In genomic region chr22:19057999-19058491, GRCh38 we compare ENCODE assay signal across 21 cellular contexts.
DNase-seq lines count a peak whose midpoint lies in the region; ATAC-seq and TF ChIP-seq lines count a peak whose summit lies in the region.
"Had no signal": no experiment of that assay in that cellular context is flagged by ENCODE, and none has a peak within 500 bp of the region (broad histone marks: within the 10 kb centered on the region; RNA-seq: fewer than 3 reads in every experiment).

No MANE protein-coding gene starts in this region.

- in situ Hi-C loops in mammary epithelial cell (cut with MboI; ENCODE audit: low sequenced_read_pairs in 2 of 2): no loop called here

- H3K36me3 ChIP-seq in mammary epithelial cell (ENCODE audit: insufficient read depth, low read length): peaks cover 4% of the 10 kb centered on the region
- H3K36me3 ChIP-seq in upper lobe of right lung: peaks cover 99% of the 10 kb centered on the region

- 92% methylated on average over 4 of the region's 4 CpGs for whole genome bisulfite sequencing in mammary epithelial cell (ENCODE audit: low coverage, missing lambda C conversion rate)

- H3K27me3 ChIP-seq in mammary epithelial cell (ENCODE audit: insufficient read depth, low read length) (no peaks in the 10 kb centered on the region), upper lobe of right lung (no peaks in the 10 kb centered on the region)
- H3K27me3 ChIP-seq: heart left ventricle, right atrium auricular region had no signal

- peak overlapping the region; percentile 63 for H3K27ac Mint-ChIP-seq in MCF 10A (ENCODE audit: low read depth, unreplicated experiment)
- H3K27ac Mint-ChIP-seq in activated naive CD8-positive, alpha-beta T cell treated with anti-CD3 and anti-CD28 coated beads for 36 hours: peak overlapping the region; percentile 36
- H3K27ac Mint-ChIP-seq: activated CD4-positive, alpha-beta T cell treated with anti-CD3 and anti-CD28 coated beads, Interleukin-2, amount 10 ng/mL, durations not matched to agents 7 days and 5 days had no signal

- H2AFZ ChIP-seq in mammary epithelial cell (ENCODE audit: low read depth, low read length): no peak overlapping the region

- intact Hi-C loops in MCF 10A (cut with micrococcal nuclease) (no loop called here), mammary epithelial cell (cut with micrococcal nuclease) (no loop called here), upper lobe of right lung (cut with DNase I) (no loop called here)

- POLR2A ChIA-PET in MCF 10A (lab: Yijun Ruan, JAX): interaction anchor here (0.6 kb wide), 2 partner anchors 16 to 1030 kb away, joined by 3 read pairs; no protein-coding TSS in a partner anchor

- ATAC-seq in upper lobe of right lung (no peak), esophagus mucosa (no peak)
- ATAC-seq: heart left ventricle had no signal

- no peaks in the 10 kb centered on the region for H3K27me3 Mint-ChIP-seq in MCF 10A (ENCODE audit: insufficient read depth, unreplicated experiment)
- no peaks in the 10 kb centered on the region for H3K27me3 Mint-ChIP-seq in activated naive CD8-positive, alpha-beta T cell treated with anti-CD3 and anti-CD28 coated beads for 36 hours
- H3K27me3 Mint-ChIP-seq: activated CD4-positive, alpha-beta T cell treated with anti-CD3 and anti-CD28 coated beads, Interleukin-2, amount 10 ng/mL, durations not matched to agents 7 days and 5 days had no signal

- H3K4me1 Mint-ChIP-seq in MCF 10A (ENCODE audit: insufficient read depth, unreplicated experiment): peaks cover 6% of the 10 kb centered on the region
- peaks cover 3% of the 10 kb centered on the region for H3K4me1 Mint-ChIP-seq in activated naive CD8-positive, alpha-beta T cell treated with anti-CD3 and anti-CD28 coated beads for 36 hours
- H3K4me1 Mint-ChIP-seq: activated CD4-positive, alpha-beta T cell treated with anti-CD3 and anti-CD28 coated beads, Interleukin-2, amount 10 ng/mL, durations not matched to agents 7 days and 5 days had no signal

- H3K4me1 ChIP-seq in mammary epithelial cell (ENCODE audit: insufficient read depth, low read length) (peaks cover 10% of the 10 kb centered on the region), upper lobe of right lung (no peaks in the 10 kb centered on the region)
- H3K4me1 ChIP-seq: right atrium auricular region had no signal

- no peaks in the 10 kb centered on the region for H3K9me3 ChIP-seq in mammary epithelial cell (replicated peaks; ENCODE audit: insufficient read depth, low read length)
- H3K9me3 ChIP-seq in upper lobe of right lung: no peaks in the 10 kb centered on the region
- H3K9me3 ChIP-seq: heart left ventricle, right atrium auricular region, thoracic aorta had no signal

- CTCF ChIA-PET in MCF 10A (lab: Yijun Ruan, JAX) (interaction anchor here (0.9 kb wide), 1 partner anchor 9 kb away, joined by 4 read pairs; no protein-coding TSS in a partner anchor), mammary epithelial cell (lab: Charles Lee; ENCODE audit: low non-redundant PET) (no interaction called here)

- no TSS peak for BruUV-seq in MCF 10A (replicated peaks; lab: Mats Ljungman, UMichigan)
- BruUV-seq in mammary epithelial cell (replicated peaks; lab: Mats Ljungman, UMichigan): no TSS peak

- no peak overlapping the region for H3K9ac ChIP-seq in mammary epithelial cell (ENCODE audit: insufficient read depth, low read length)

- H3K79me2 ChIP-seq in mammary epithelial cell (ENCODE audit: insufficient read depth, low read length): peaks cover 5% of the 10 kb centered on the region

- no peak overlapping the region for H3K4me3 Mint-ChIP-seq in MCF 10A (ENCODE audit: unreplicated experiment)
- H3K4me3 Mint-ChIP-seq in activated naive CD8-positive, alpha-beta T cell treated with anti-CD3 and anti-CD28 coated beads for 36 hours: no peak overlapping the region
- H3K4me3 Mint-ChIP-seq: activated CD4-positive, alpha-beta T cell treated with anti-CD3 and anti-CD28 coated beads, Interleukin-2, amount 10 ng/mL, durations not matched to agents 7 days and 5 days; HFFc6; immature natural killer cell had no signal

- H3K4me3 ChIP-seq in mammary epithelial cell (replicated peaks in 1 of 3; ENCODE audit: insufficient read depth in 1 of 3, low read depth in 2 of 3, low read length in 3 of 3) (no peak overlapping the region), upper lobe of right lung (no peak overlapping the region)
- H3K4me3 ChIP-seq: heart left ventricle, right atrium auricular region, thoracic aorta had no signal

- H4K20me1 ChIP-seq in mammary epithelial cell (ENCODE audit: insufficient read depth, low read length): no peaks in the 10 kb centered on the region

- no peaks in the 10 kb centered on the region for H3K9me3 Mint-ChIP-seq in MCF 10A (ENCODE audit: unreplicated experiment)
- no peaks in the 10 kb centered on the region for H3K9me3 Mint-ChIP-seq in activated naive CD8-positive, alpha-beta T cell treated with anti-CD3 and anti-CD28 coated beads for 36 hours
- H3K9me3 Mint-ChIP-seq: activated CD4-positive, alpha-beta T cell treated with anti-CD3 and anti-CD28 coated beads, Interleukin-2, amount 10 ng/mL, durations not matched to agents 7 days and 5 days; HFFc6; immature natural killer cell had no signal

- no peak overlapping the region for H3K4me2 ChIP-seq in mammary epithelial cell (ENCODE audit: insufficient read depth, low read depth, low read length)

- dilution Hi-C loops in mammary epithelial cell (cut with HindIII; ENCODE audit: low sequenced_read_pairs): no loop called here

- H3K27ac ChIP-seq in mammary epithelial cell (ENCODE audit: insufficient read depth, low read depth, low read length) (no peak overlapping the region), upper lobe of right lung (no peak overlapping the region)
- H3K27ac ChIP-seq: C4-2B, heart left ventricle, right atrium auricular region, thoracic aorta had no signal

- H3K36me3 Mint-ChIP-seq in MCF 10A (ENCODE audit: insufficient read depth, unreplicated experiment): peaks cover 59% of the 10 kb centered on the region
- peaks cover 6% of the 10 kb centered on the region for H3K36me3 Mint-ChIP-seq in activated naive CD8-positive, alpha-beta T cell treated with anti-CD3 and anti-CD28 coated beads for 36 hours

- DNase-seq in MCF 10A (ENCODE audit: unreplicated experiment): no peak
- DNase-seq in mammary epithelial cell: no peak
- no peak for DNase-seq in activated naive CD8-positive, alpha-beta T cell treated with anti-CD3 and anti-CD28 coated beads for 36 hours
- DNase-seq in mesenteric fat pad (ENCODE audit: low spot score): peak; percentile 73
- peak; percentile 39 for DNase-seq in upper lobe of right lung
- no peak for DNase-seq in stimulated activated CD4-positive, alpha-beta T cell treated with anti-CD3 and anti-CD28 coated beads, Interleukin-4, amount 100 ng/mL, for 1 hour
- DNase-seq in DMS79 (lab: John Stamatoyannopoulos, UW): no peak
- DNase-seq: activated CD4-positive, alpha-beta T cell treated with anti-CD3 and anti-CD28 coated beads, Interleukin-2, amount 10 ng/mL, durations not matched to agents 7 days and 5 days; activated T-cell treated with anti-CD3 and anti-CD28 coated beads, Interleukin-2, amount 50 U/mL, for 1 hour; DMS 273 treated with DMSO at 0.1 percent for 48 hours; HFFc6; immature natural killer cell; IMR-90; NCI-H1417 treated with DMSO at 0.1 percent for 48 hours; NCI-H2171; SHP77 had no signal

- TF ChIP-seq CTCF in MCF 10A (IDR thresholded peaks at IDR 0.05; ENCODE audit: unreplicated experiment): no peak
- TF ChIP-seq CTCF in mammary epithelial cell (conservative IDR thresholded peaks at IDR 0.05 in 1 of 2, IDR thresholded peaks at IDR 0.05 in 1 of 2; ENCODE audit: extremely low read depth in 1 of 2, insufficient read depth in 1 of 2, low read depth in 1 of 2, low read length in 2 of 2): no peak
- TF ChIP-seq CTCF in upper lobe of right lung (IDR thresholded peaks at IDR 0.05): no peak

Comparison
In these comparisons a context has a peak if more than half of its experiments do, and no peak if none do; other contexts are left out.
1. DNase-seq: peak in mesenteric fat pad (single experiment) and upper lobe of right lung (single experiment); none in MCF 10A (single experiment), mammary epithelial cell (single experiment), activated naive CD8-positive, alpha-beta T cell treated with anti-CD3 and anti-CD28 coated beads for 36 hours (single experiment), stimulated activated CD4-positive, alpha-beta T cell treated with anti-CD3 and anti-CD28 coated beads, Interleukin-4, amount 100 ng/mL, for 1 hour (single experiment) and DMS79 (single experiment).